20 cellular contexts compared by ENCODE assay signal in the genomic region with DNA sequence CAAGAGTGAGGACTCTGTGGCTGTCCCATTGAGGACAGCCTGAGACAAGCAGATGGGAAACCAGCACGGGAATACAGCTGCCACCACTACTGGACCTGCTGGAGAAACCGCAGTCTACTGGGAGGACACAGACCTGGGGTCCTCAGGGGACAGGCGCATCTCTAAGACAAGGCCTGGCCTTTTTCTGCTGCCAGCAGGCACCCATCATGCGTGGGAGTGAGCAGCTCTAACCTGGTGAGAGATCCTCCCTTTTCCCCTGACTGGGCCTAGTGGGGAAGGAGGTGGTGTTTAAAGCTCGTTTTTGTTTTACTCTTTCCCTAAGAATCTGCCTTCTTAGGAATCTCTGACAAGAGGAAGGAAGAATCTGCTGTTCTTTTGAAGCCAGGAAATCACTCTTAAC. TPM values are rescaled to one million over a fixed set of nuclear protein-coding genes. Genes with fewer than 3 reads are reported as not detected.
DNase-seq lines count a peak whose midpoint lies in the region; ATAC-seq and TF ChIP-seq lines count a peak whose summit lies in the region.
"Had no signal": no experiment of that assay in that cellular context is flagged by ENCODE, and none has a peak within 500 bp of the region (broad histone marks: within the 10 kb centered on the region; RNA-seq: fewer than 3 reads in every experiment).

No MANE protein-coding gene starts in this region.

- H3K27ac Mint-ChIP-seq in stimulated activated effector memory CD8-positive, alpha-beta T cell treated with anti-CD3 and anti-CD28 coated beads, Interleukin-12 subunit alpha, Interleukin-12 subunit beta, amount 100 ng/mL, for 72 hours, result peak overlapping the region; percentile 60
- H3K27ac Mint-ChIP-seq: activated T-cell treated with anti-CD3 and anti-CD28 coated beads, Interleukin-2, amount 50 U/mL, for 72 hours had no signal

- H2BK15ac ChIP-seq in mesenchymal stem cell (ENCODE audit: low read depth, poor library complexity, severe bottlenecking), result no peak overlapping the region

- peak in 1 of 2 experiments; percentile 60 for DNase-seq in SJCRH30
- no peak for DNase-seq in mesenchymal stem cell
- no peak for DNase-seq in stimulated activated effector memory CD8-positive, alpha-beta T cell treated with anti-CD3 and anti-CD28 coated beads, Interleukin-12 subunit alpha, Interleukin-12 subunit beta, amount 100 ng/mL, for 72 hours (ENCODE audit: low spot score in 2 of 2)
- no peak for DNase-seq in NK-92 (lab: John Stamatoyannopoulos, UW; ENCODE audit: unreplicated experiment)
- DNase-seq in HuH-7 (ENCODE audit: low spot score), result no peak
- DNase-seq in dorsolateral prefrontal cortex, result no peak
- DNase-seq: activated CD8-positive, alpha-beta memory T cell treated with anti-CD3 and anti-CD28 coated beads for 24 hours; activated naive CD4-positive, alpha-beta T cell treated with anti-CD3 and anti-CD28 coated beads, Interleukin-2, amount 50 U/mL, for 16 hours; activated T-cell treated with anti-CD3 and anti-CD28 coated beads, Interleukin-2, amount 50 U/mL, for 72 hours; aorta; CD4-positive, alpha-beta memory T cell; cerebellar nuclear complex; DMS153; effector memory CD4-positive, alpha-beta T cell; GF-D8; stimulated activated CD4-positive, alpha-beta T cell treated with anti-CD3 and anti-CD28 coated beads, Interleukin-4, amount 100 ng/mL, for 4 hours had no signal

- no peaks in the 10 kb centered on the region for H3K9me3 Mint-ChIP-seq in stimulated activated effector memory CD8-positive, alpha-beta T cell treated with anti-CD3 and anti-CD28 coated beads, Interleukin-12 subunit alpha, Interleukin-12 subunit beta, amount 100 ng/mL, for 72 hours
- H3K9me3 Mint-ChIP-seq: activated T-cell treated with anti-CD3 and anti-CD28 coated beads, Interleukin-2, amount 50 U/mL, for 72 hours; CD4-positive, alpha-beta memory T cell had no signal

- no peaks in the 10 kb centered on the region for H3K9me2 ChIP-seq in DOHH2 (replicated peaks; ENCODE audit: control insufficient read depth, low read length)

- H3F3A ChIP-seq in DOHH2 (ENCODE audit: control insufficient read depth, insufficient read depth), result peaks cover 27% of the 10 kb centered on the region

- peak overlapping the region; percentile 27; the same call in 1 of the 2 replicates for H3K4me3 ChIP-seq in DOHH2 (ENCODE audit: low read length)
- no peak overlapping the region for H3K4me3 ChIP-seq in SJCRH30
- H3K4me3 ChIP-seq in mesenchymal stem cell (ENCODE audit: insufficient read depth in 1 of 2, low read depth in 1 of 2, low read length in 2 of 2), result no peak overlapping the region
- no peak overlapping the region for H3K4me3 ChIP-seq in dorsolateral prefrontal cortex

- H3K79me2 ChIP-seq in DOHH2 (ENCODE audit: control insufficient read depth, low read length), result peaks cover 49% of the 10 kb centered on the region

- peak overlapping the region; percentile 1 for H4K91ac ChIP-seq in mesenchymal stem cell (ENCODE audit: low read length)

- H2AK5ac ChIP-seq in mesenchymal stem cell (ENCODE audit: low read length, severe bottlenecking), result peak overlapping the region; percentile 45

- H3K27me3 ChIP-seq in DOHH2 (ENCODE audit: control insufficient read depth, low read length) (no peaks in the 10 kb centered on the region), SJCRH30 (no peaks in the 10 kb centered on the region), mesenchymal stem cell (ENCODE audit: control insufficient read depth in 1 of 2, insufficient read depth in 1 of 2, low read length in 2 of 2) (peaks cover 0 to 10% of the 10 kb centered on the region in 2 experiments), dorsolateral prefrontal cortex (no peaks in the 10 kb centered on the region)

- peak overlapping the region; percentile 49 to 55 for H3K18ac ChIP-seq in mesenchymal stem cell (ENCODE audit: low read depth in 1 of 2, low read length in 2 of 2)

- H3K36me3 ChIP-seq in DOHH2 (ENCODE audit: control insufficient read depth, low read length) (peaks cover 25% of the 10 kb centered on the region), SJCRH30 (no peaks in the 10 kb centered on the region), mesenchymal stem cell (ENCODE audit: control insufficient read depth in 1 of 2, insufficient read depth in 2 of 2, low read depth in 1 of 2, low read length in 2 of 2) (peaks cover 0 to 13% of the 10 kb centered on the region in 2 experiments)

- no peak overlapping the region for H3K9ac ChIP-seq in mesenchymal stem cell (ENCODE audit: low read length)

- no peaks in the 10 kb centered on the region for H4K20me1 ChIP-seq in DOHH2 (ENCODE audit: control insufficient read depth, insufficient read depth, low read depth, low read length)

- peaks cover 16% of the 10 kb centered on the region for H3K79me1 ChIP-seq in mesenchymal stem cell (replicated peaks; ENCODE audit: low read length, poor library complexity, severe bottlenecking)

- no peak overlapping the region for H3K23ac ChIP-seq in mesenchymal stem cell (ENCODE audit: low read length in 2 of 2)

- ATAC-seq in stimulated activated effector memory CD8-positive, alpha-beta T cell treated with anti-CD3 and anti-CD28 coated beads, Interleukin-12 subunit alpha, Interleukin-12 subunit beta, amount 100 ng/mL, for 72 hours, result no peak
- ATAC-seq in HG03432 (IDR thresholded peaks at IDR 0.05; ENCODE audit: unreplicated experiment), result no peak

- peak overlapping the region; percentile 3 to 42 for H3K4ac ChIP-seq in mesenchymal stem cell (ENCODE audit: low read depth in 1 of 2, low read length in 2 of 2)

- peak overlapping the region; percentile 39 for H2BK120ac ChIP-seq in mesenchymal stem cell (ENCODE audit: low read depth, low read length)

- H2BK5ac ChIP-seq in mesenchymal stem cell (ENCODE audit: low read depth, low read length, poor library complexity, severe bottlenecking), result no peak overlapping the region

- WGBS in mesenchymal stem cell, result 90% methylated on average over 4 of the region's 5 CpGs

- no peak overlapping the region for H3K14ac ChIP-seq in mesenchymal stem cell (ENCODE audit: low read length in 2 of 2)

- H3K4me1 ChIP-seq in DOHH2 (ENCODE audit: control insufficient read depth, low read length) (peaks cover 98% of the 10 kb centered on the region), SJCRH30 (peaks cover 100% of the 10 kb centered on the region), mesenchymal stem cell (ENCODE audit: control insufficient read depth, insufficient read depth, low read depth, low read length) (peaks cover 49% of the 10 kb centered on the region)

- H3K4me3 Mint-ChIP-seq in stimulated activated effector memory CD8-positive, alpha-beta T cell treated with anti-CD3 and anti-CD28 coated beads, Interleukin-12 subunit alpha, Interleukin-12 subunit beta, amount 100 ng/mL, for 72 hours, result no peak overlapping the region
- H3K4me3 Mint-ChIP-seq: activated T-cell treated with anti-CD3 and anti-CD28 coated beads, Interleukin-2, amount 50 U/mL, for 72 hours; CD4-positive, alpha-beta memory T cell had no signal

- H3K27ac ChIP-seq in DOHH2 (ENCODE audit: low read depth, low read length) (peak overlapping the region; percentile 98), SJCRH30 (peak overlapping the region; percentile 82), mesenchymal stem cell (ENCODE audit: low read length, poor library complexity, severe bottlenecking) (peak overlapping the region; percentile 17), dorsolateral prefrontal cortex (peak overlapping the region in 25 of 59 donors; percentile 1 to 73 (median 49))
- H3K27ac ChIP-seq: RWPE1 had no signal

- TF ChIP-seq CTCF in DOHH2 (IDR thresholded peaks at IDR 0.05; ENCODE audit: low read depth, low read length, poor library complexity, severe bottlenecking) (no peak), dorsolateral prefrontal cortex (IDR thresholded peaks at IDR 0.05 in 54 of 56, conservative IDR thresholded peaks at IDR 0.05 in 2 of 56; ENCODE audit: low read depth in 1 of 56, partially characterized antibody in 56 of 56) (no peak)

- H2AFZ ChIP-seq in mesenchymal stem cell (ENCODE audit: low read depth, low read length), result no peak overlapping the region

- intact Hi-C loops in dorsolateral prefrontal cortex (cut with DNase I), result loop anchor here in 1 of 2 donors (5.0 kb wide), 1 partner anchor 93 kb away; no protein-coding TSS in a partner anchor

- H3K4me2 ChIP-seq in DOHH2 (ENCODE audit: low read length) (peak overlapping the region; percentile 97), mesenchymal stem cell (ENCODE audit: low read length, poor library complexity, severe bottlenecking) (no peak overlapping the region)

- H4K8ac ChIP-seq in mesenchymal stem cell (ENCODE audit: low read length), result no peak overlapping the region

- peaks cover 4% of the 10 kb centered on the region for H3K36me3 Mint-ChIP-seq in stimulated activated effector memory CD8-positive, alpha-beta T cell treated with anti-CD3 and anti-CD28 coated beads, Interleukin-12 subunit alpha, Interleukin-12 subunit beta, amount 100 ng/mL, for 72 hours
- H3K36me3 Mint-ChIP-seq: CD4-positive, alpha-beta memory T cell had no signal

- peaks cover 50% of the 10 kb centered on the region for H3K4me1 Mint-ChIP-seq in stimulated activated effector memory CD8-positive, alpha-beta T cell treated with anti-CD3 and anti-CD28 coated beads, Interleukin-12 subunit alpha, Interleukin-12 subunit beta, amount 100 ng/mL, for 72 hours

- no peaks in the 10 kb centered on the region for H3K9me3 ChIP-seq in DOHH2 (ENCODE audit: control insufficient read depth, insufficient read depth, low read length)
- no peaks in the 10 kb centered on the region for H3K9me3 ChIP-seq in SJCRH30 (replicated peaks)
- H3K9me3 ChIP-seq in mesenchymal stem cell (ENCODE audit: control insufficient read depth, low read length), result no peaks in the 10 kb centered on the region

- H2BK12ac ChIP-seq in mesenchymal stem cell (ENCODE audit: low read length in 2 of 2), result peak overlapping the region in 1 of 2 experiments; percentile 88

RNA-seq across cellular contexts. Expression of a gene that starts 36.6 kb away (rescaled TPM):
- 18.3 and 22.2 TPM in 2 replicates for total RNA-seq in SJCRH30 (2014; rRNA removed; shearing (Covaris generic))
- polyA plus RNA-seq in mesenchymal stem cell (2013, experiment 1 of 2), result 12.5 TPM
- polyA plus RNA-seq in mesenchymal stem cell (2013, experiment 2 of 2), result 14.3 TPM
- total RNA-seq in dorsolateral prefrontal cortex, result 100 to 1,000 TPM in 99 of 120 experiments, 10 to 100 TPM in 21; 53.2 to 194 (median 131) TPM
- total RNA-seq: NCI-H460 had no signal
